In the genomic region with DNA sequence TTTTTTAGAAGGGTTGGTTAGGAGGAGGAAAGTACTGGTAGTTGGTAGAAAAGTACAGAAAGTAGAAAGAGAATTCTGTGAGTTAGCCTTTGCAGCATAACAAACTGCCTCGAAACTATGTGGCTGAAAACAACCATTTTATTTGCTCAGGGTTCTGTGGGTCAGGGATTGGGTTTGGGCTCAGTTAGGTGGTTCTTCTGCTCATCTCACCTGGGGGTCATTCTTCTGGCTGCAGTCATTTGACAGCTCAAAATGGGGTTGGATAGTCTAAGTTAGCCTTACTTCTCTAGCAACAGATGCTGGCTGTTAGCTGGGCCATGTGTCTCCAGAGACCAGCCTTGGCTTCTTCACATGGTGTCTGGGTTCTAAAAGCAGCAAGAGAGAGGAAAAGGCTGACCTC, we compare ENCODE assay signal across 22 cellular contexts.
DNase-seq lines count a peak whose midpoint lies in the region; ATAC-seq, FAIRE-seq and TF ChIP-seq lines count a peak whose summit lies in the region.
"Had no signal": no experiment of that assay in that cellular context is flagged by ENCODE, and none has a peak within 500 bp of the region (broad histone marks: within the 10 kb centered on the region; RNA-seq: fewer than 3 reads in every experiment).

No MANE protein-coding gene starts in this region.

- H3K4me1 Mint-ChIP-seq in HFFc6 (ENCODE audit: low read depth) (peaks cover 40% of the 10 kb centered on the region), astrocyte (ENCODE audit: low read depth, unreplicated experiment) (peaks cover 29% of the 10 kb centered on the region)

- H3K36me3 ChIP-seq in astrocyte (ENCODE audit: insufficient read depth, low read length) (no peaks in the 10 kb centered on the region), mucosa of rectum (ENCODE audit: control insufficient read depth in 2 of 2, insufficient read depth in 2 of 2, low read length in 2 of 2) (no peaks in the 10 kb centered on the region), subcutaneous abdominal adipose tissue (ENCODE audit: control insufficient read depth in 5 of 5, insufficient read depth in 5 of 5, low read length in 5 of 5) (no peaks in the 10 kb centered on the region)
- H3K36me3 ChIP-seq: tibial nerve had no signal

- no peaks in the 10 kb centered on the region for H3K36me3 Mint-ChIP-seq in HFFc6 (ENCODE audit: low read depth)
- peaks cover 1% of the 10 kb centered on the region for H3K36me3 Mint-ChIP-seq in astrocyte (ENCODE audit: low read depth, unreplicated experiment)
- H3K36me3 Mint-ChIP-seq: CD8-positive, alpha-beta memory T cell had no signal

- H3K9me3 ChIP-seq in astrocyte (ENCODE audit: insufficient read depth, low read depth, low read length) (no peaks in the 10 kb centered on the region), mucosa of rectum (ENCODE audit: control insufficient read depth in 2 of 2, low read length in 2 of 2) (no peaks in the 10 kb centered on the region), subcutaneous abdominal adipose tissue (ENCODE audit: control insufficient read depth in 5 of 5, low read length in 5 of 5) (no peaks in the 10 kb centered on the region)

- DNase-seq in HFFc6 (no peak), astrocyte (ENCODE audit: low read depth) (no peak), NCI-H345 (lab: John Stamatoyannopoulos, UW) (no peak), COLO668 (lab: John Stamatoyannopoulos, UW; ENCODE audit: unreplicated experiment) (no peak)
- DNase-seq: activated CD4-positive, alpha-beta T cell treated with anti-CD3 and anti-CD28 coated beads, Interleukin-2, amount 50 U/mL, for 48 hours; activated naive CD4-positive, alpha-beta T cell; CD8-positive, alpha-beta memory T cell; effector CD8-positive, alpha-beta T cell; KBM-7; left cardiac atrium; NCI-H1694 treated with DMSO at 0.1 percent for 48 hours; NCI-H446; NK-92 treated with Interleukin-12 subunit alpha and Interleukin-12 subunit beta, amount 100 ng/mL, for 24 hours had no signal

- H3K27me3 Mint-ChIP-seq in HFFc6 (ENCODE audit: insufficient read depth): peaks cover 3% of the 10 kb centered on the region
- peaks cover 4% of the 10 kb centered on the region for H3K27me3 Mint-ChIP-seq in astrocyte (ENCODE audit: low read depth, unreplicated experiment)

- no peak overlapping the region for H3K4me2 ChIP-seq in astrocyte (ENCODE audit: low read length)

- H3K9ac ChIP-seq in astrocyte (ENCODE audit: low read length) (no peak overlapping the region), mucosa of rectum (ENCODE audit: low read depth in 1 of 2, low read length in 2 of 2) (no peak overlapping the region), subcutaneous abdominal adipose tissue (ENCODE audit: low read length in 5 of 5) (no peak overlapping the region)

- FAIRE-seq in astrocyte (lab: Jason Lieb, UNC): no peak

- H3K27me3 ChIP-seq in astrocyte (ENCODE audit: insufficient read depth, low read length) (no peaks in the 10 kb centered on the region), mucosa of rectum (ENCODE audit: control insufficient read depth in 2 of 2, insufficient read depth in 2 of 2, low read length in 2 of 2) (no peaks in the 10 kb centered on the region), subcutaneous abdominal adipose tissue (ENCODE audit: control insufficient read depth in 5 of 5, insufficient read depth in 4 of 5, low read length in 5 of 5) (peaks cover 0 to 9% (median 0%) of the 10 kb centered on the region in 5 donors)
- H3K27me3 ChIP-seq: tibial nerve had no signal

- peak overlapping the region; percentile 58 for H3K27ac ChIP-seq in astrocyte (ENCODE audit: low read depth, low read length)
- peak overlapping the region; percentile 18 to 23 for H3K27ac ChIP-seq in mucosa of rectum (ENCODE audit: low read depth in 2 of 2, low read length in 2 of 2)
- H3K27ac ChIP-seq in subcutaneous abdominal adipose tissue (ENCODE audit: low read depth, low read length): peak overlapping the region; percentile 60
- H3K27ac ChIP-seq: RWPE1 had no signal

- ATAC-seq in GM18520 (IDR thresholded peaks at IDR 0.05; ENCODE audit: unreplicated experiment) (no peak), HG02759 (IDR thresholded peaks at IDR 0.05; ENCODE audit: unreplicated experiment) (no peak)
- ATAC-seq: esophagus mucosa, SK-N-SH treated with all-trans-retinoic acid at 6 μM for 48 hours had no signal

- H3K4me3 Mint-ChIP-seq in HFFc6: no peak overlapping the region
- H3K4me3 Mint-ChIP-seq in astrocyte (ENCODE audit: unreplicated experiment): peak overlapping the region; percentile 73
- H3K4me3 Mint-ChIP-seq: CD8-positive, alpha-beta memory T cell; T-helper 2 cell treated with Interferon-gamma antibody and Interleukin-4, amounts not matched to agents 5 μg/mL and 100 μg/mL, for 36 hours had no signal

- peak overlapping the region; percentile 90 for H3K27ac Mint-ChIP-seq in HFFc6
- peak overlapping the region; percentile 87 for H3K27ac Mint-ChIP-seq in astrocyte (ENCODE audit: unreplicated experiment)
- H3K27ac Mint-ChIP-seq: CD8-positive, alpha-beta memory T cell; T-helper 2 cell treated with Interferon-gamma antibody and Interleukin-4, amounts not matched to agents 5 μg/mL and 100 μg/mL, for 36 hours had no signal

- no peak overlapping the region for H3K4me3 ChIP-seq in astrocyte (ENCODE audit: insufficient read depth, low read depth, low read length)
- H3K4me3 ChIP-seq in mucosa of rectum (ENCODE audit: low read length in 2 of 2): no peak overlapping the region
- H3K4me3 ChIP-seq in subcutaneous abdominal adipose tissue (ENCODE audit: low read depth in 1 of 5, low read length in 5 of 5): no peak overlapping the region
- H3K4me3 ChIP-seq: tibial nerve had no signal

- H4K20me1 ChIP-seq in astrocyte (ENCODE audit: insufficient read depth, low read length): no peaks in the 10 kb centered on the region

- peaks cover 7% of the 10 kb centered on the region; the same call in 1 of the 2 replicates for H3K9me3 Mint-ChIP-seq in HFFc6
- peaks cover 4% of the 10 kb centered on the region for H3K9me3 Mint-ChIP-seq in astrocyte (ENCODE audit: unreplicated experiment)
- H3K9me3 Mint-ChIP-seq: CD8-positive, alpha-beta memory T cell had no signal

- H3K79me2 ChIP-seq in astrocyte (ENCODE audit: insufficient read depth, low read length): no peaks in the 10 kb centered on the region

- TF ChIP-seq CTCF in HFFc6 (IDR thresholded peaks at IDR 0.05) (no peak), astrocyte (IDR thresholded peaks at IDR 0.05; ENCODE audit: insufficient read depth, low read depth, low read length) (no peak)

- no peak overlapping the region for H2AFZ ChIP-seq in astrocyte (ENCODE audit: low read depth, low read length)

- H3K4me1 ChIP-seq in astrocyte (ENCODE audit: insufficient read depth, low read length) (peaks cover 19% of the 10 kb centered on the region), mucosa of rectum (ENCODE audit: control insufficient read depth in 2 of 2, insufficient read depth in 2 of 2, low read length in 2 of 2) (no peaks in the 10 kb centered on the region), subcutaneous abdominal adipose tissue (ENCODE audit: control insufficient read depth in 5 of 5, insufficient read depth in 5 of 5, low read length in 5 of 5) (peaks cover 9 to 41% (median 30%) of the 10 kb centered on the region in 5 donors)
